In genomic region chr3:137962251-137962650, GRCh38 we compare ENCODE assay signal across 37 cellular contexts. TPM values are rescaled to one million over a fixed set of nuclear protein-coding genes. Genes with fewer than 3 reads are reported as not detected.
"Had no signal": no experiment of that assay in that cellular context is flagged by ENCODE, and none has a peak within 500 bp of the region (broad histone marks: within the 10 kb centered on the region; RNA-seq: fewer than 3 reads in every experiment).

No MANE protein-coding gene starts in this region.

- H3K4me1 ChIP-seq: adrenal gland, ascending aorta, body of pancreas, breast epithelium had no signal

- H3K36me3 ChIP-seq: adrenal gland, ascending aorta, brain microvascular endothelial cell, breast epithelium, cardiac muscle cell had no signal

- H3K27me3 ChIP-seq: adrenal gland, ascending aorta, body of pancreas, brain microvascular endothelial cell, breast epithelium, cardiac muscle cell had no signal

- H3K9me3 ChIP-seq: adrenal gland, ascending aorta, body of pancreas, breast epithelium had no signal

- H3K27ac ChIP-seq: adrenal gland, ascending aorta, body of pancreas, brain microvascular endothelial cell, breast epithelium, cardiac muscle cell had no signal

- H3K4me3 ChIP-seq: adrenal gland, ascending aorta, body of pancreas, breast epithelium, cardiac muscle cell had no signal

- DNase-seq: activated effector memory CD4-positive, alpha-beta T cell treated with anti-CD3 and anti-CD28 coated beads, Interleukin-2, amount 50 U/mL, for 16 hours; activated effector memory CD4-positive, alpha-beta T cell treated with Interleukin-2 at 50 U/mL for 16 hours; activated gamma-delta T cell; activated gamma-delta T cell treated with Interleukin-2 at 50 U/mL for 16 hours; activated naive CD4-positive, alpha-beta T cell; activated naive CD4-positive, alpha-beta T cell treated with anti-CD3 and anti-CD28 coated beads for 36 hours; activated naive CD4-positive, alpha-beta T cell treated with anti-CD3 and anti-CD28 coated beads, Interleukin-2, amount 10 ng/mL, durations not matched to agents 7 days and 5 days; activated naive CD4-positive, alpha-beta T cell treated with anti-CD3 and anti-CD28 coated beads, Interleukin-2, amount 50 U/mL, for 16 hours; activated naive CD4-positive, alpha-beta T cell treated with Interleukin-2 at 50 U/mL for 16 hours; activated naive CD8-positive, alpha-beta T cell treated with anti-CD3 and anti-CD28 coated beads for 36 hours; activated naive CD8-positive, alpha-beta T cell treated with anti-CD3 and anti-CD28 coated beads, Interleukin-2, amount 10 ng/mL, durations not matched to agents 7 days and 5 days; activated naive CD8-positive, alpha-beta T cell treated with anti-CD3 and anti-CD28 coated beads, Interleukin-2, amount 50 U/mL, for 24 hours; activated T-cell treated with anti-CD3 and anti-CD28 coated beads, Interleukin-2, amount 50 U/mL, for 1 hour; activated T-cell treated with anti-CD3 and anti-CD28 coated beads, Interleukin-2, amount 50 U/mL, for 24 hours; activated T-cell treated with anti-CD3 and anti-CD28 coated beads, Interleukin-2, amount 50 U/mL, for 4 hours; activated T-cell treated with anti-CD3 and anti-CD28 coated beads, Interleukin-2, amount 50 U/mL, for 48 hours; activated T-cell treated with anti-CD3 and anti-CD28 coated beads, Interleukin-2, amount 50 U/mL, for 72 hours; adrenal gland; amniotic stem cell; amygdala; anterior cingulate cortex; aorta; body of pancreas; brain microvascular endothelial cell; caudate nucleus; central memory CD4-positive, alpha-beta T cell; cerebellar nuclear complex had no signal

RNA-seq across cellular contexts. Expression of gene CLDN18, which starts 47.7 kb away (rescaled TPM):
- total RNA-seq: activated naive CD4-positive, alpha-beta T cell treated with anti-CD3 and anti-CD28 coated beads for 36 hours; activated naive CD4-positive, alpha-beta T cell treated with anti-CD3 and anti-CD28 coated beads, Interleukin-2, amount 50 U/mL, for 72 hours; activated naive CD8-positive, alpha-beta T cell treated with anti-CD3 and anti-CD28 coated beads for 36 hours; activated naive CD8-positive, alpha-beta T cell treated with anti-CD3 and anti-CD28 coated beads, Interleukin-2, amount 10 ng/mL, durations not matched to agents 7 days and 5 days; activated T-cell treated with anti-CD3 and anti-CD28 coated beads, Interleukin-2, amount 50 U/mL, for 72 hours; activated T-helper 1 cell treated with anti-CD3 and anti-CD28 coated beads, Interleukin-12 subunit alpha, Interleukin-12 subunit beta, Interleukin-2, Interleukin-4 antibody, amounts not matched to agents 30 ng/mL and 10 ng/mL and 1 ng/mL, durations not matched to agents 14 hours and 24 hours and 36 hours; activated T-helper 17 cell treated with anti-CD3 and anti-CD28 coated beads, Interleukin-2, amount 50 U/mL, for 72 hours; activated T-helper 2 cell treated with anti-CD3 and anti-CD28 coated beads, Interferon-gamma antibody, Interleukin-2, Interleukin-4, amounts not matched to agents 10 μg/mL and 5 μg/mL and 100 μg/mL, durations not matched to agents 14 hours and 24 hours and 36 hours; aorta; astrocyte; breast epithelium; bronchial epithelial cell; cardiac muscle cell; cardiac septum had no signal
